20 cellular contexts compared by ENCODE assay signal in the genomic region with DNA sequence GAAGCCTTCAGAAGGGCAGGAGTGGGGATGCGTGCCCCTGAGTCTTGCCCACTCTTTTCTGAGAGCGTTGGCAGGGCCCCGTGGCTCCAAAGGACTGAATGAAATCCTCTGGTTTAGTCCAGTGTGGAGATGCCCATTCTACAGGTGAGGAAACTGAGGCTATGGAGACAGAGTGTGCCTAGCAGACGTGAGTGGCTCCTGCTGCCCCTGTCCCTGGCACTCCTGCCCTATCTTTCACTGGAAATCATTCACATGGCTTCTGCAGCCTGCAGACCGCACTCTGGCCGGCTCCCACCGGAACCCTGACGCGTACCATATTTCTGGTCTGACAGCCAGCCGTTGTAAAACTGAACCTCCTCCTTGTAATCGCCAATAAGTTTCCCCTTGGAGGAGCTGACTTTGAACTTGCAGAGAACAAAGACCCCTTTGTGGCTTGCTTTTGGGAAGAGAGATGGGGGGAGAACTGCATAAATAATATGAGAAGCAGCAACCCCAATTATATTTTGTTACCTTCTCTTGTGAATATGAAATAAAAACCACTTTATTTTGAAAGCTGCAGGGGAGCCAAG.
A peak's percentile ranks its signal among the peaks of the same experiment; 100 is the strongest.
DNase-seq lines count a peak whose midpoint lies in the region; ATAC-seq and TF ChIP-seq lines count a peak whose summit lies in the region.
"Had no signal": no experiment of that assay in that cellular context is flagged by ENCODE, and none has a peak within 500 bp of the region (broad histone marks: within the 10 kb centered on the region; RNA-seq: fewer than 3 reads in every experiment).

No MANE protein-coding gene starts in this region.

- H3K9me3 ChIP-seq in BLaER1 = no peaks in the 10 kb centered on the region
- H3K9me3 ChIP-seq in Peyer's patch = no peaks in the 10 kb centered on the region

- peak overlapping the region; percentile 67 for H3K27ac Mint-ChIP-seq in osteocyte (ENCODE audit: unreplicated experiment)
- H3K27ac Mint-ChIP-seq: activated CD8-positive, alpha-beta T cell treated with anti-CD3 and anti-CD28 coated beads for 36 hours; activated T-cell treated with anti-CD3 and anti-CD28 coated beads, Interleukin-2, amount 50 U/mL, for 24 hours; memory B cell; T-helper 17 cell had no signal

- no peaks in the 10 kb centered on the region for H3K36me3 Mint-ChIP-seq in osteocyte (ENCODE audit: unreplicated experiment)
- H3K36me3 Mint-ChIP-seq: activated naive CD4-positive, alpha-beta T cell treated with anti-CD3 and anti-CD28 coated beads, Interleukin-2, amount 50 U/mL, for 72 hours; CD8-positive, alpha-beta memory T cell; memory B cell had no signal

- peaks cover 16% of the 10 kb centered on the region for H3K4me1 Mint-ChIP-seq in osteocyte (ENCODE audit: unreplicated experiment)
- H3K4me1 Mint-ChIP-seq: CD8-positive, alpha-beta memory T cell had no signal

- no peaks in the 10 kb centered on the region for H3K27me3 Mint-ChIP-seq in osteocyte (ENCODE audit: unreplicated experiment)
- H3K27me3 Mint-ChIP-seq: activated CD8-positive, alpha-beta T cell treated with anti-CD3 and anti-CD28 coated beads for 36 hours; activated T-cell treated with anti-CD3 and anti-CD28 coated beads, Interleukin-2, amount 50 U/mL, for 24 hours; CD8-positive, alpha-beta memory T cell had no signal

- H3K36me3 ChIP-seq in BLaER1 (no peaks in the 10 kb centered on the region), Peyer's patch (no peaks in the 10 kb centered on the region)

- H3K4me3 Mint-ChIP-seq in osteocyte (ENCODE audit: unreplicated experiment) = peak overlapping the region; percentile 14
- H3K4me3 Mint-ChIP-seq: activated CD8-positive, alpha-beta T cell treated with anti-CD3 and anti-CD28 coated beads for 36 hours; activated T-cell treated with anti-CD3 and anti-CD28 coated beads, Interleukin-2, amount 50 U/mL, for 24 hours; CD8-positive, alpha-beta memory T cell; memory B cell; T-helper 17 cell had no signal

- peak overlapping the region; percentile 82 for H3K4me2 ChIP-seq in BLaER1

- peaks cover 85% of the 10 kb centered on the region for H3K4me1 ChIP-seq in BLaER1
- no peaks in the 10 kb centered on the region for H3K4me1 ChIP-seq in Peyer's patch

- DNase-seq in SK-MEL-5 (ENCODE audit: low read depth, low spot score) = peak; percentile 80
- DNase-seq in fibroblast of villous mesenchyme (ENCODE audit: low read depth) = peak; percentile 49
- no peak for DNase-seq in osteocyte (ENCODE audit: extremely low spot score, unreplicated experiment)
- DNase-seq in Peyer's patch = no peak
- DNase-seq in NCI-H345 treated with DMSO at 0.1 percent for 48 hours (lab: John Stamatoyannopoulos, UW; ENCODE audit: unreplicated experiment) = no peak
- DNase-seq in T-helper 1 cell = no peak
- DNase-seq: activated CD8-positive, alpha-beta T cell treated with anti-CD3 and anti-CD28 coated beads for 36 hours; activated T-cell treated with anti-CD3 and anti-CD28 coated beads, Interleukin-2, amount 50 U/mL, for 24 hours; CD8-positive, alpha-beta memory T cell; DND-41; GOT3; NCI-H2029; SHP77 treated with DMSO at 0.1 percent for 48 hours; stimulated activated CD4-positive, alpha-beta T cell treated with anti-CD3 and anti-CD28 coated beads, Interleukin-1b, Interleukin-23, amount 100 ng/mL, for 48 hours; T-helper 17 cell had no signal

- in situ Hi-C loops in SK-MEL-5 (cut with HindIII; ENCODE audit: low pct_unique_long_range_greater_than_20kb, low sequenced_read_pairs) = no loop called here

- H3K9ac ChIP-seq in BLaER1 = peak overlapping the region; percentile 54

- H3K27ac ChIP-seq in BLaER1 (peak overlapping the region; percentile 76), Peyer's patch (no peak overlapping the region)
- H3K27ac ChIP-seq: VCaP had no signal

- no peaks in the 10 kb centered on the region for H3K27me3 ChIP-seq in BLaER1
- H3K27me3 ChIP-seq in Peyer's patch = no peaks in the 10 kb centered on the region

- TF ChIP-seq CTCF in fibroblast of villous mesenchyme (IDR thresholded peaks at IDR 0.05; ENCODE audit: insufficient read depth, low read depth, low read length) = no peak
- no peak for TF ChIP-seq CTCF in osteocyte (IDR thresholded peaks at IDR 0.05)
- no peak for TF ChIP-seq CTCF in Peyer's patch (IDR thresholded peaks at IDR 0.05)

- no peak for ATAC-seq in GM18505 (IDR thresholded peaks at IDR 0.05; ENCODE audit: unreplicated experiment)
- ATAC-seq: activated CD8-positive, alpha-beta T cell treated with anti-CD3 and anti-CD28 coated beads for 36 hours; activated naive CD4-positive, alpha-beta T cell treated with anti-CD3 and anti-CD28 coated beads, Interleukin-2, amount 50 U/mL, for 72 hours; T-helper 17 cell had no signal

- TF ChIP-seq POLR2A in Peyer's patch (IDR thresholded peaks at IDR 0.05) = no peak
- no peak for TF ChIP-seq POLR2A in GM18505 (IDR thresholded peaks at IDR 0.05; ENCODE audit: borderline replicate concordance, extremely low read depth, insufficient read depth, insufficient read length)

- no peaks in the 10 kb centered on the region for H3K9me3 Mint-ChIP-seq in osteocyte (ENCODE audit: unreplicated experiment)
- H3K9me3 Mint-ChIP-seq: activated CD8-positive, alpha-beta T cell treated with anti-CD3 and anti-CD28 coated beads for 36 hours; activated naive CD4-positive, alpha-beta T cell treated with anti-CD3 and anti-CD28 coated beads, Interleukin-2, amount 50 U/mL, for 72 hours; activated T-cell treated with anti-CD3 and anti-CD28 coated beads, Interleukin-2, amount 50 U/mL, for 24 hours; memory B cell had no signal

- H3K4me3 ChIP-seq in BLaER1 (0 out of 2 replicates have a peak overlapping the region, but pooled peaks have one; percentile 17), fibroblast of villous mesenchyme (ENCODE audit: low read depth, low read length) (no peak overlapping the region), Peyer's patch (no peak overlapping the region)

- no peaks in the 10 kb centered on the region for H4K20me1 ChIP-seq in BLaER1

Comparison
In these comparisons a context has a peak if more than half of its experiments do, and no peak if none do; other contexts are left out.
1. DNase-seq: peak in SK-MEL-5 (single experiment) and fibroblast of villous mesenchyme (single experiment); none in osteocyte (single experiment), Peyer's patch (0 of 3), NCI-H345 treated with DMSO at 0.1 percent for 48 hours (single experiment) and T-helper 1 cell (0 of 5).